In genomic region chr16:57377080-57377841, GRCh38 we compare ENCODE assay signal across 9 cellular contexts. TPM values are rescaled to one million over a fixed set of nuclear protein-coding genes. Genes with fewer than 3 reads are reported as not detected.
DNase-seq lines count a peak whose midpoint lies in the region; ATAC-seq and TF ChIP-seq lines count a peak whose summit lies in the region.
"Had no signal": no experiment of that assay in that cellular context is flagged by ENCODE, and none has a peak within 500 bp of the region (broad histone marks: within the 10 kb centered on the region; RNA-seq: fewer than 3 reads in every experiment).

No MANE protein-coding gene starts in this region.

- H3K4me3 Mint-ChIP-seq in HFFc6 = no peak overlapping the region

- ATAC-seq in HG03108 (IDR thresholded peaks at IDR 0.05; ENCODE audit: unreplicated experiment) = peak; percentile 68

- H3K27me3 ChIP-seq in osteoblast (ENCODE audit: insufficient read depth, low read length) (peaks cover 23% of the 10 kb centered on the region), spleen (replicated peaks in 1 of 7) (peaks cover 0 to 11% (median 0%) of the 10 kb centered on the region in 7 donors)

- peaks cover 28% of the 10 kb centered on the region for H3K27me3 Mint-ChIP-seq in HFFc6 (ENCODE audit: insufficient read depth)

- H3K27ac ChIP-seq in osteoblast (ENCODE audit: low read depth, low read length) (no peak overlapping the region), spleen (no peak overlapping the region)
- H3K27ac ChIP-seq: KMS-11 had no signal

- H3K27ac Mint-ChIP-seq in HFFc6 = no peak overlapping the region

- WGBS in spleen, 5 donors = 28 to 49% (median 34%) methylated on average over 5 of the region's 5 CpGs

- no peak overlapping the region for H3K4me2 ChIP-seq in osteoblast (ENCODE audit: insufficient read depth, low read length)
- H3K4me2 ChIP-seq: KMS-11 had no signal

- peaks cover 10% of the 10 kb centered on the region for H3K4me1 ChIP-seq in osteoblast (ENCODE audit: insufficient read depth, low read length)
- H3K4me1 ChIP-seq in spleen = peaks cover 0 to 31% (median 20%) of the 10 kb centered on the region in 6 donors

- TF ChIP-seq CTCF in osteoblast (IDR thresholded peaks at IDR 0.05; ENCODE audit: extremely low read depth, low read depth, low read length) (no peak), spleen (IDR thresholded peaks at IDR 0.05 in 8 of 11, conservative IDR thresholded peaks at IDR 0.05 in 3 of 11) (no peak), HFFc6 (IDR thresholded peaks at IDR 0.05) (no peak)

- peak; percentile 24 for TF ChIP-seq POLR2A in GM19193 (IDR thresholded peaks at IDR 0.05; ENCODE audit: extremely low read depth, insufficient read depth, insufficient read length)
- TF ChIP-seq POLR2A in spleen (IDR thresholded peaks at IDR 0.05) = no peak

- no peaks in the 10 kb centered on the region for H3K9me3 ChIP-seq in osteoblast (ENCODE audit: low read depth, low read length)
- H3K9me3 ChIP-seq in spleen = no peaks in the 10 kb centered on the region

- H3K9me3 Mint-ChIP-seq in HFFc6 = no peaks in the 10 kb centered on the region

- H3K79me2 ChIP-seq in osteoblast (ENCODE audit: insufficient read depth, low read length) = no peaks in the 10 kb centered on the region

- no peaks in the 10 kb centered on the region for H4K20me1 ChIP-seq in osteoblast (ENCODE audit: insufficient read depth, low read length)

- no peak overlapping the region for H2AFZ ChIP-seq in osteoblast (ENCODE audit: low read length)

- no peaks in the 10 kb centered on the region for H3K36me3 ChIP-seq in osteoblast (ENCODE audit: insufficient read depth, low read length)
- H3K36me3 ChIP-seq in spleen = no peaks in the 10 kb centered on the region

- intact Hi-C loops in spleen (cut with DNase I; ENCODE audit: low total_unique reads) = no loop called here

- no peaks in the 10 kb centered on the region for H3K36me3 Mint-ChIP-seq in HFFc6 (ENCODE audit: low read depth)

- in situ Hi-C loops in Caki2 (cut with HindIII; ENCODE audit: low pct_unique_long_range_greater_than_20kb, low sequenced_read_pairs) = no loop called here

- no peak overlapping the region for H3K4me3 ChIP-seq in osteoblast (ENCODE audit: insufficient read depth, low read length)
- no peak overlapping the region for H3K4me3 ChIP-seq in spleen

- DNase-seq in Caki2 (ENCODE audit: low read depth) = peak; percentile 78
- DNase-seq in activated CD8-positive, alpha-beta memory T cell treated with anti-CD3 and anti-CD28 coated beads, Interleukin-2, amount 50 U/mL, for 48 hours = peak; percentile 75
- peak; percentile 62 for DNase-seq in osteoblast (ENCODE audit: insufficient read length, low spot score, missing footprints)
- no peak for DNase-seq in spleen
- no peak for DNase-seq in HFFc6
- DNase-seq in GM03348 (ENCODE audit: low spot score) = no peak

- peaks cover 10% of the 10 kb centered on the region for H3K4me1 Mint-ChIP-seq in HFFc6 (ENCODE audit: low read depth)

RNA-seq across cellular contexts. Expression of gene CX3CL1, which starts 5.0 kb away (rescaled TPM):
- 16.4 and 59.5 TPM in 2 replicates for total RNA-seq in Caki2 (2014; rRNA removed; shearing (Covaris generic); ENCODE audit: low replicate concordance)
- total RNA-seq in osteoblast = under 0.01 TPM in 1 of 2 replicates, not detected in the other
- 1 to 10 TPM in 5 of 7 donors, under 1 TPM in 2; 0.67 to 7.3 (median 1.6) TPM for total RNA-seq in spleen
- polyA plus RNA-seq in spleen = 1 to 10 TPM in 2 of 3 donors, under 1 TPM in 1; 0.39 to 2.4 (median 1.5) TPM
- not detected for total RNA-seq in HFFc6 (2021; fragmentation: NEBNext Ultra II Directional; extraction: Animal tissue kit (Norgen Biotek cat#: 25700))

RNA-seq across cellular contexts. Expression of gene CCL22, which starts 18.7 kb away (rescaled TPM):
- not detected in 2 replicates for total RNA-seq in Caki2 (2014; rRNA removed; shearing (Covaris generic); ENCODE audit: low replicate concordance)
- total RNA-seq in osteoblast = not detected in 2 replicates
- total RNA-seq in spleen = 1 to 10 TPM in 5 of 7 donors, under 1 TPM in 2; 0.51 to 6.9 (median 1.9) TPM
- 1 to 10 TPM; 1.0 to 1.9 (median 1.6) TPM for polyA plus RNA-seq in spleen
- not detected for total RNA-seq in HFFc6 (2021; fragmentation: NEBNext Ultra II Directional; extraction: Animal tissue kit (Norgen Biotek cat#: 25700))

RNA-seq across cellular contexts. Expression of gene CCL17, which starts 27.3 kb away (rescaled TPM):
- not detected in 2 replicates for total RNA-seq in Caki2 (2014; rRNA removed; shearing (Covaris generic); ENCODE audit: low replicate concordance)
- total RNA-seq in osteoblast = not detected in 2 replicates
- total RNA-seq in spleen = 1 to 10 TPM in 2 of 7 donors, under 1 TPM in 1, not detected in 4; 0.75 to 3.1 (median 1.2) TPM
- polyA plus RNA-seq in spleen = 1 to 10 TPM in 2 of 3 donors, under 1 TPM in 1; 0.29 to 4.0 (median 2.8) TPM
- total RNA-seq in HFFc6 (2021; fragmentation: NEBNext Ultra II Directional; extraction: Animal tissue kit (Norgen Biotek cat#: 25700)) = not detected

Comparison
In these comparisons a context has a peak if more than half of its experiments do, and no peak if none do; other contexts are left out.
1. DNase-seq: peak in Caki2 (single experiment), activated CD8-positive, alpha-beta memory T cell treated with anti-CD3 and anti-CD28 coated beads, Interleukin-2, amount 50 U/mL, for 48 hours (single experiment) and osteoblast (single experiment); none in spleen (single experiment), HFFc6 (single experiment) and GM03348 (single experiment).